Comparison of ENCODE assay signal across 8 cellular contexts in the genomic region with DNA sequence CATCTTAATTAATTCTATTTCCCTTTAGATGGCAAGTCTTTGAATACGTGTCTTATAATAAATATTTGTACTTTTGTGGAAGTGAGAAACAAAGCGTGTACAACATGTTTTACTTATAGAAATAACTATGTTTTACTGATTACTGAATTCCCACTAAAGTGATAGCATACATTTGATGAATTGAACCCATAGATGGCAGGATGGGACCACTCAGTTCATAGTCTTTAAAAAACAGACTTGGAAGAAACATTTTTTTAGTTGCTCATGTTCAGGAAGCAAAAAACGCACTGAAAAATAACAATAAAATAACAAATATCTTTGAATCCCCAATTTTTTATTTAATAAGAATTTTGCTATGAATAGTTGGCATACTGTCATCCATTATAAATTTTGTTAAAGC.
A peak's percentile ranks its signal among the peaks of the same experiment; 100 is the strongest.
DNase-seq lines count a peak whose midpoint lies in the region; TF ChIP-seq lines count a peak whose summit lies in the region.

No MANE protein-coding gene starts in this region.

- DNase-seq in amniotic stem cell (lab: John Stamatoyannopoulos, UW) (peak; percentile 35), kidney epithelial cell (ENCODE audit: low read depth) (no peak), testis (no peak), ecto neural progenitor cell (ENCODE audit: low spot score) (no peak)
- no peak for DNase-seq in activated naive CD4-positive, alpha-beta T cell treated with anti-CD3 and anti-CD28 coated beads, Interleukin-2, amount 10 ng/mL, durations not matched to agents 7 days and 5 days
- DNase-seq in activated naive CD8-positive, alpha-beta T cell treated with anti-CD3 and anti-CD28 coated beads for 36 hours: no peak

- CTCF ChIA-PET in activated naive CD4-positive, alpha-beta T cell treated with anti-CD3 and anti-CD28 coated beads, Interleukin-2, amount 10 ng/mL, durations not matched to agents 7 days and 5 days (lab: Charles Lee): no interaction called here

- no peaks in the 10 kb centered on the region for H3K9me3 ChIP-seq in testis

- no peaks in the 10 kb centered on the region for H3K9me3 Mint-ChIP-seq in activated naive CD4-positive, alpha-beta T cell treated with anti-CD3 and anti-CD28 coated beads, Interleukin-2, amount 10 ng/mL, durations not matched to agents 7 days and 5 days
- no peaks in the 10 kb centered on the region for H3K9me3 Mint-ChIP-seq in activated naive CD8-positive, alpha-beta T cell treated with anti-CD3 and anti-CD28 coated beads for 36 hours

- 65 to 68% methylated on average over 3 of the region's 3 CpGs for WGBS in testis, 2 donors

- TF ChIP-seq RAD21 in Ishikawa (IDR thresholded peaks at IDR 0.05; ENCODE audit: low read depth): 0 out of 2 replicates have a peak, but pooled peaks have one; percentile 11

- H3K27ac ChIP-seq in C4-2B (no peak overlapping the region), testis (no peak overlapping the region)

- TF ChIP-seq EP300 in Ishikawa (IDR thresholded peaks at IDR 0.05; ENCODE audit: borderline replicate concordance): no peak

- H3K27ac Mint-ChIP-seq in activated naive CD4-positive, alpha-beta T cell treated with anti-CD3 and anti-CD28 coated beads, Interleukin-2, amount 10 ng/mL, durations not matched to agents 7 days and 5 days: no peak overlapping the region
- H3K27ac Mint-ChIP-seq in activated naive CD8-positive, alpha-beta T cell treated with anti-CD3 and anti-CD28 coated beads for 36 hours: no peak overlapping the region

- H3K27me3 ChIP-seq in kidney epithelial cell (ENCODE audit: control insufficient read depth, insufficient read depth, low read length) (no peaks in the 10 kb centered on the region), testis (no peaks in the 10 kb centered on the region)

- H3K36me3 Mint-ChIP-seq in activated naive CD4-positive, alpha-beta T cell treated with anti-CD3 and anti-CD28 coated beads, Interleukin-2, amount 10 ng/mL, durations not matched to agents 7 days and 5 days: no peaks in the 10 kb centered on the region
- H3K36me3 Mint-ChIP-seq in activated naive CD8-positive, alpha-beta T cell treated with anti-CD3 and anti-CD28 coated beads for 36 hours: no peaks in the 10 kb centered on the region

- H3K4me3 ChIP-seq in kidney epithelial cell (ENCODE audit: low read depth, low read length): no peak overlapping the region
- H3K4me3 ChIP-seq in testis: no peak overlapping the region

- H3K4me3 Mint-ChIP-seq in activated naive CD4-positive, alpha-beta T cell treated with anti-CD3 and anti-CD28 coated beads, Interleukin-2, amount 10 ng/mL, durations not matched to agents 7 days and 5 days: no peak overlapping the region
- H3K4me3 Mint-ChIP-seq in activated naive CD8-positive, alpha-beta T cell treated with anti-CD3 and anti-CD28 coated beads for 36 hours: no peak overlapping the region

- H3K36me3 ChIP-seq in kidney epithelial cell (ENCODE audit: control insufficient read depth, insufficient read depth, low read length) (no peaks in the 10 kb centered on the region), testis (ENCODE audit: low read depth, missing control alignments) (no peaks in the 10 kb centered on the region)

- TF ChIP-seq CTCF in C4-2B (conservative IDR thresholded peaks at IDR 0.05): peak; percentile 57
- peak; percentile 29 for TF ChIP-seq CTCF in kidney epithelial cell (IDR thresholded peaks at IDR 0.05; ENCODE audit: insufficient read depth, low read length, poor library complexity, severe bottlenecking)
- no peak for TF ChIP-seq CTCF in testis (IDR thresholded peaks at IDR 0.05)

- no peak for TF ChIP-seq POLR2A in testis (IDR thresholded peaks at IDR 0.05)

- no peaks in the 10 kb centered on the region for H3K27me3 Mint-ChIP-seq in activated naive CD4-positive, alpha-beta T cell treated with anti-CD3 and anti-CD28 coated beads, Interleukin-2, amount 10 ng/mL, durations not matched to agents 7 days and 5 days
- H3K27me3 Mint-ChIP-seq in activated naive CD8-positive, alpha-beta T cell treated with anti-CD3 and anti-CD28 coated beads for 36 hours: no peaks in the 10 kb centered on the region

- H3K4me1 ChIP-seq in testis: no peaks in the 10 kb centered on the region

- no peaks in the 10 kb centered on the region for H3K4me1 Mint-ChIP-seq in activated naive CD4-positive, alpha-beta T cell treated with anti-CD3 and anti-CD28 coated beads, Interleukin-2, amount 10 ng/mL, durations not matched to agents 7 days and 5 days
- no peaks in the 10 kb centered on the region for H3K4me1 Mint-ChIP-seq in activated naive CD8-positive, alpha-beta T cell treated with anti-CD3 and anti-CD28 coated beads for 36 hours

- intact Hi-C loops in testis (cut with DNase I; ENCODE audit: low total_unique reads): no loop called here

TF ChIP-seq in Ishikawa, 13 proteins besides CTCF, POLR2A, EP300 and RAD21:
- no peak for TF ChIP-seq FOXM1 (IDR thresholded peaks at IDR 0.05; ENCODE audit: borderline replicate concordance, low read depth)
- TF ChIP-seq TCF12 (IDR thresholded peaks at IDR 0.05; ENCODE audit: low read depth): no peak
- no peak for TF ChIP-seq TAF1 (IDR thresholded peaks at IDR 0.05; ENCODE audit: low read depth)
- no peak for TF ChIP-seq USF1 (IDR thresholded peaks at IDR 0.05)
- TF ChIP-seq TEAD4 (IDR thresholded peaks at IDR 0.05): no peak
- no peak for TF ChIP-seq NFIC (IDR thresholded peaks at IDR 0.05)
- TF ChIP-seq REST (IDR thresholded peaks at IDR 0.05; ENCODE audit: low read depth): no peak
- TF ChIP-seq ZBTB7A (IDR thresholded peaks at IDR 0.05; ENCODE audit: low read depth): no peak
TF ChIP-seq in Ishikawa: peak in this region for 0.

Comparison
In these comparisons a context has a peak if more than half of its experiments do, and no peak if none do; other contexts are left out.
1. CTCF ChIP-seq: peak in C4-2B (single experiment) and kidney epithelial cell (single experiment); none in testis (0 of 3).